1 cellular context compared by ENCODE assay signal in genomic region chr3:35524851-35525250, GRCh38.
TF ChIP-seq lines count a peak whose summit lies in the region.

No MANE protein-coding gene starts in this region.

TF ChIP-seq in A549, 52 proteins besides CTCF, POLR2A, EP300 and RAD21 (continued from another document):
- TF ChIP-seq ATOH8 (CRISPR knock-in tag; IDR thresholded peaks at IDR 0.05; ENCODE audit: low read depth) (no peak), RFX5 (IDR thresholded peaks at IDR 0.05) (no peak), RARB (CRISPR knock-in tag; IDR thresholded peaks at IDR 0.05) (no peak), ZC3H11A (IDR thresholded peaks at IDR 0.05) (no peak), MAZ (IDR thresholded peaks at IDR 0.05; ENCODE audit: borderline replicate concordance, low read depth, low read length) (no peak), KDM1A (IDR thresholded peaks at IDR 0.05; ENCODE audit: low read depth) (no peak)
